Comparison of ENCODE assay signal across 8 cellular contexts in the genomic region with DNA sequence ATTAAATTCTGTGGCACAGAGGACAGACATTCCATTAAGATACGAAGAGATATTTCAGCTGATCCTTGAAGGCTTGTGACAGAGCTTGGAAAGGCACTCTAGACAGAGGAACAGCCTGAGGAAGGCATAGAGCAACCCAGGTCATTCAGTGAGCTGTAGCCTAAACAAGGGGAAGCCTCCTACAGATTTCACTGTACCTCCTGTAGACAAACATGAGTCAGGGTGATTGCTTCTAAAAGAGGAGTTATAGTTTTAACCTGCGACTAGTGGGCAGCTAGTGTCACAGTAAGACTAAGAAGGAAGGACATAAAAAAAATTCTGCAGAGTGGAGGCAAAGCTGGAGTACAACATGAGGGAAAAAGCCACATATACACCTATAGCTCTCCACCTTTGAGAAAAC. TPM values are rescaled to one million over a fixed set of nuclear protein-coding genes. Genes with fewer than 3 reads are reported as not detected.
DNase-seq lines count a peak whose midpoint lies in the region; ATAC-seq and TF ChIP-seq lines count a peak whose summit lies in the region.

No MANE protein-coding gene starts in this region.

- ATAC-seq in HG02610 (IDR thresholded peaks at IDR 0.05; ENCODE audit: unreplicated experiment): peak; percentile 39
- no peak for ATAC-seq in HG03457 (IDR thresholded peaks at IDR 0.05; ENCODE audit: unreplicated experiment)

- H3K14ac ChIP-seq in H9 (ENCODE audit: insufficient read depth, low read length): no peak overlapping the region

- H3K36me3 Mint-ChIP-seq in endothelial cell (ENCODE audit: low read depth, unreplicated experiment) (peaks cover 24% of the 10 kb centered on the region), H9 (ENCODE audit: insufficient read depth in 1 of 3, low read depth in 3 of 3) (peaks cover 14 to 28% (median 22%) of the 10 kb centered on the region in 3 experiments)

- POLR2A ChIA-PET in GM10248 (lab: Yijun Ruan, JAX): interaction anchor here (0.8 kb wide), 1 partner anchor 11 kb away, joined by 3 read pairs; no protein-coding TSS in a partner anchor

- H3K56ac ChIP-seq in H9 (ENCODE audit: insufficient read length, low read depth, low read length): no peak overlapping the region

- no peaks in the 10 kb centered on the region for H3K79me1 ChIP-seq in H9 (ENCODE audit: insufficient read depth, low read depth, low read length, poor library complexity, severe bottlenecking)

- no peak overlapping the region for H3K4ac ChIP-seq in H9 (ENCODE audit: low read depth, low read length)

- peak; percentile 27 for DNase-seq in GM10248 (ENCODE audit: extremely low spot score)
- peak; percentile 5 to 55 for DNase-seq in SW 1271 (lab: John Stamatoyannopoulos, UW)
- DNase-seq in iPS-NIHi11 (ENCODE audit: low spot score): peak; percentile 12
- no peak for DNase-seq in endothelial cell (ENCODE audit: low spot score)
- DNase-seq in hypothalamus (lab: John Stamatoyannopoulos, UW): no peak
- no peak for DNase-seq in H9

- H3K27ac Mint-ChIP-seq in endothelial cell (ENCODE audit: unreplicated experiment) (no peak overlapping the region), H9 (no peak overlapping the region)

- no peaks in the 10 kb centered on the region for H3K4me1 ChIP-seq in H9 (ENCODE audit: insufficient read depth, low read length)

- H3K4me1 Mint-ChIP-seq in endothelial cell (ENCODE audit: unreplicated experiment) (peaks cover 3% of the 10 kb centered on the region), H9 (peaks cover 0 to 14% of the 10 kb centered on the region in 2 experiments; a peak in 2 of 4 replicates)

- no peak overlapping the region for H3K18ac ChIP-seq in H9 (ENCODE audit: insufficient read length, low read depth, low read length)

- WGBS in H9 (ENCODE audit: extremely low coverage, insufficient read length, low lambda C conversion rate): no CpG with 5 or more reads among the region's 2 CpGs

- no peak overlapping the region for H3K27ac ChIP-seq in H9 (ENCODE audit: insufficient read length, low read depth, low read length)

- H2BK12ac ChIP-seq in H9 (ENCODE audit: insufficient read length, low read depth, low read length): no peak overlapping the region

- H4K91ac ChIP-seq in H9 (ENCODE audit: insufficient read length, low read depth, low read length): no peak overlapping the region

- no peaks in the 10 kb centered on the region for H3K23me2 ChIP-seq in H9 (ENCODE audit: insufficient read length, low read depth, low read length, poor library complexity, severe bottlenecking)

- no peak overlapping the region for H3T11ph ChIP-seq in H9 (ENCODE audit: low read length)

- H4K20me1 ChIP-seq in H9 (ENCODE audit: control insufficient read depth, insufficient read depth, insufficient read length): no peaks in the 10 kb centered on the region

- H3K9me3 ChIP-seq in H9 (ENCODE audit: control insufficient read depth, low read depth, low read length): no peaks in the 10 kb centered on the region

- H4K8ac ChIP-seq in H9 (replicated peaks; ENCODE audit: insufficient read length, low read depth, low read length): no peak overlapping the region

- H3K4me3 Mint-ChIP-seq in endothelial cell (ENCODE audit: unreplicated experiment) (no peak overlapping the region), H9 (no peak overlapping the region)

- no peak overlapping the region for H3K4me2 ChIP-seq in H9 (ENCODE audit: insufficient read depth, insufficient read length, low read length)

- TF ChIP-seq CTCF in GM10248 (IDR thresholded peaks at IDR 0.05; ENCODE audit: control extremely low read depth, extremely low read depth, low read depth, missing control alignments) (no peak), endothelial cell (IDR thresholded peaks at IDR 0.05; ENCODE audit: unreplicated experiment) (no peak), H9 (conservative IDR thresholded peaks at IDR 0.05) (no peak)

- H3K9me3 Mint-ChIP-seq in endothelial cell (ENCODE audit: unreplicated experiment) (peaks cover 13% of the 10 kb centered on the region), H9 (peaks cover 14% of the 10 kb centered on the region in 2 experiments; a peak in 4 of 5 replicates)

- peaks cover 1% of the 10 kb centered on the region for H3K27me3 Mint-ChIP-seq in endothelial cell (ENCODE audit: unreplicated experiment)
- no peaks in the 10 kb centered on the region for H3K27me3 Mint-ChIP-seq in H9 (ENCODE audit: low read depth)

- H3K9ac ChIP-seq in H9 (ENCODE audit: extremely low read depth, insufficient read length, low read length): no peak overlapping the region

- H3K23ac ChIP-seq in H9 (ENCODE audit: insufficient read length, low read depth, low read length): no peak overlapping the region

- no peaks in the 10 kb centered on the region for H3K27me3 ChIP-seq in H9 (ENCODE audit: insufficient read depth, low read length)

- no peak overlapping the region for H2BK120ac ChIP-seq in H9 (ENCODE audit: low read depth, low read length, poor library complexity, severe bottlenecking)

- H2BK20ac ChIP-seq in H9 (ENCODE audit: low read depth, low read length, poor library complexity, severe bottlenecking): no peak overlapping the region

- no peak overlapping the region for H2AK5ac ChIP-seq in H9 (ENCODE audit: insufficient read length, low read length)

- no peaks in the 10 kb centered on the region for H3K79me2 ChIP-seq in H9 (ENCODE audit: insufficient read depth, low read length)

- H4K5ac ChIP-seq in H9 (ENCODE audit: insufficient read length, low read depth, low read length): no peak overlapping the region

- no peak overlapping the region for H2AFZ ChIP-seq in H9 (ENCODE audit: low read length)

- no peak overlapping the region for H2BK15ac ChIP-seq in H9 (ENCODE audit: low read depth, low read length)

- CTCF ChIA-PET in GM10248 (lab: Yijun Ruan, JAX): interaction anchor here (1.0 to 1.8 kb wide), 7 partner anchors 9 to 187 kb away, joined by 3 to 9 read pairs (median 4); no protein-coding TSS in a partner anchor

- H2BK5ac ChIP-seq in H9 (ENCODE audit: insufficient read length, low read length): no peak overlapping the region

RNA-seq across cellular contexts. Expression of a gene that starts 43.5 kb away (rescaled TPM):
- total RNA-seq in endothelial cell (ENCODE audit: unreplicated experiment) (0.31 TPM), H9 (2021) (0.33 and 0.44 TPM in 2 replicates)

RNA-seq across cellular contexts. Expression of a gene that starts 56.0 kb away (rescaled TPM):
- total RNA-seq in endothelial cell (ENCODE audit: unreplicated experiment): 19.3 TPM
- total RNA-seq in H9 (2021): 7.6 and 9.9 TPM in 2 replicates

RNA-seq across cellular contexts. Expression of a gene that starts 56.3 kb away (rescaled TPM):
- total RNA-seq in endothelial cell (ENCODE audit: unreplicated experiment) (46.8 TPM), H9 (2021) (48.1 and 50.2 TPM in 2 replicates)

Comparison
In these comparisons a context has a peak if more than half of its experiments do, and no peak if none do; other contexts are left out.
1. DNase-seq: peak in GM10248 (single experiment), SW 1271 (2 of 2) and iPS-NIHi11 (single experiment); none in endothelial cell (single experiment), hypothalamus (0 of 51) and H9 (single experiment).